In genomic region chr12:31325524-31325875, GRCh38 we compare ENCODE assay signal across 8 cellular contexts. TPM values are rescaled to one million over a fixed set of nuclear protein-coding genes. Genes with fewer than 3 reads are reported as not detected.
A peak's percentile ranks its signal among the peaks of the same experiment; 100 is the strongest.
DNase-seq lines count a peak whose midpoint lies in the region; ATAC-seq, FAIRE-seq and TF ChIP-seq lines count a peak whose summit lies in the region.

No MANE protein-coding gene starts in this region.

- TF ChIP-seq CTCF in Loucy (conservative IDR thresholded peaks at IDR 0.05; ENCODE audit: low read length): no peak
- no peak for TF ChIP-seq CTCF in kidney (IDR thresholded peaks at IDR 0.05; ENCODE audit: borderline replicate concordance, extremely low read depth, insufficient read depth)

- peak overlapping the region; percentile 97 for H3K4me3 ChIP-seq in Loucy (ENCODE audit: low read length, poor library complexity, severe bottlenecking)
- H3K4me3 ChIP-seq in kidney (ENCODE audit: low read length in 2 of 2): peak overlapping the region; percentile 86 to 90

- no peaks in the 10 kb centered on the region for H3K36me3 ChIP-seq in Loucy (ENCODE audit: insufficient read depth, low read length)
- H3K36me3 ChIP-seq in kidney (ENCODE audit: control insufficient read depth in 1 of 2, insufficient read depth in 2 of 2, low read length in 2 of 2): no peaks in the 10 kb centered on the region

- no peak for ATAC-seq in esophagus mucosa
- ATAC-seq in HG03378 (IDR thresholded peaks at IDR 0.05; ENCODE audit: unreplicated experiment): no peak

- H3K9ac ChIP-seq in Loucy (ENCODE audit: low read depth, low read length, poor library complexity, severe bottlenecking) (peak overlapping the region; percentile 98), kidney (ENCODE audit: low read length in 2 of 2) (peak overlapping the region; percentile 9 to 85)

- H3K4me1 ChIP-seq in Loucy (ENCODE audit: insufficient read depth, low read length, poor library complexity, severe bottlenecking) (peaks cover 32% of the 10 kb centered on the region), kidney (ENCODE audit: control insufficient read depth in 1 of 2, insufficient read depth in 1 of 2, low read depth in 1 of 2, low read length in 2 of 2) (peaks cover 0 to 10% of the 10 kb centered on the region in 2 donors)

- H3F3A ChIP-seq in Loucy (ENCODE audit: low read depth): no peaks in the 10 kb centered on the region

- FAIRE-seq in GM12891 (lab: Jason Lieb, UNC) (no peak), kidney (lab: Jason Lieb, UNC) (no peak)

- H3K9me3 ChIP-seq in Loucy (ENCODE audit: insufficient read depth, low read depth, low read length): no peaks in the 10 kb centered on the region
- no peaks in the 10 kb centered on the region for H3K9me3 ChIP-seq in kidney (ENCODE audit: control insufficient read depth in 1 of 2, low read length in 2 of 2)

- intact Hi-C loops in kidney (cut with DNase I): no loop called here

- H3K27me3 ChIP-seq in Loucy (ENCODE audit: insufficient read depth, low read length, poor library complexity, severe bottlenecking): peaks cover 10% of the 10 kb centered on the region

- peak overlapping the region; percentile 55 for H3K27ac ChIP-seq in adipose tissue (ENCODE audit: low read depth, low read length)
- H3K27ac ChIP-seq in kidney (ENCODE audit: low read depth in 2 of 2, low read length in 2 of 2): peak overlapping the region; percentile 76 to 92

- DNase-seq in GM12891 (ENCODE audit: insufficient read length, low spot score) (peak; percentile 18), kidney (peak; percentile 81), NCI-H2029 treated with DMSO at 0.1 percent for 48 hours (lab: John Stamatoyannopoulos, UW) (no peak)
- DNase-seq in stimulated activated CD4-positive, alpha-beta T cell treated with anti-CD3 and anti-CD28 coated beads, TNF-alpha, amount 100 ng/mL, for 1 hour (ENCODE audit: low read depth in 3 of 3, low spot score in 1 of 3): peak in 2 of 3 donors; percentile 0 to 30

- peaks cover 32% of the 10 kb centered on the region for H4K20me1 ChIP-seq in Loucy (ENCODE audit: insufficient read depth, low read length, poor library complexity, severe bottlenecking)

- H3K9me2 ChIP-seq in Loucy (replicated peaks; ENCODE audit: low read depth, low read length): no peaks in the 10 kb centered on the region

- 0 to 1% (median 0%) methylated on average over 36 of the region's 36 CpGs for WGBS in adipose tissue, 3 donors

- peaks cover 54% of the 10 kb centered on the region for H3K79me2 ChIP-seq in Loucy (ENCODE audit: insufficient read depth, low read length)

- peak overlapping the region; percentile 78 for H2AFZ ChIP-seq in Loucy (ENCODE audit: low read length)

- peak overlapping the region; percentile 82 for H3K4me2 ChIP-seq in Loucy (ENCODE audit: low read depth, low read length, poor library complexity, severe bottlenecking)

- TF ChIP-seq POLR2A in GM12891 (IDR thresholded peaks at IDR 0.05; ENCODE audit: low read depth, low read length): no peak

TF ChIP-seq in GM12891, 5 proteins besides CTCF, POLR2A, EP300 and RAD21:
- TF ChIP-seq POLR2AphosphoS5 (IDR thresholded peaks at IDR 0.05; ENCODE audit: low read depth, low read length) (no peak), TAF1 (IDR thresholded peaks at IDR 0.05; ENCODE audit: low read depth, low read length) (peak; percentile 58; the same call in 1 of the 2 replicates)
TF ChIP-seq in GM12891: peak in this region for 1.

RNA-seq across cellular contexts. Expression of gene SINHCAF, which starts 0.5 kb away (rescaled TPM):
- 29.3 TPM for polyA plus RNA-seq in GM12891 (2012; ENCODE audit: low read depth, missing spikeins)
- polyA plus RNA-seq in adipose tissue: 10 to 100 TPM in 2 of 3 donors, 1 to 10 TPM in 1; 8.0 to 12.4 (median 12.0) TPM
- 96.2 TPM for total RNA-seq in kidney
- polyA plus RNA-seq in kidney (ENCODE audit: insufficient read depth, low read depth, low replicate concordance): 33.1 TPM
- 46.6 TPM for total RNA-seq in esophagus mucosa
